In the genomic region with DNA sequence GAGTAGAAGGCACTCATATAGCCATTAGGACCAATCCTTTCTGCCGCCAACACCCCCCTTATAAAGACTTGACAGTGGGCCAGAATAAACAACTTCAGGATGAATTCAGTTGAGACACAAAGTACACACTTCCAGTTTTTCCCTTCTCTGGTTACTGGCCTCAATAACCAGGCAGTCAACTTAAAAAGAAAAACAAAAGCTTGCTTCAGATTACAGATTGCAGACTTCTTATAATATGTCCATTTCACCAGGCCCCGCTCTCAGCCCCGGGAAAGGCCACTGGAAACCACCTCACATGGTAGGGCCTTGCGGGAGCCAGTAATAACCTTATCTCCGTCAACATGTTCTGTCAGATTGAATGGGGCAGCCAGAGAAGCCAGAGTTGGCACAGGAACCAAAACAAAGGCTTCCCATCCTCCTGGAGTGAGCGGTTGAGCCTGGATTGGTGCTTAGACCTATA, we compare ENCODE assay signal across 10 cellular contexts.
DNase-seq lines count a peak whose midpoint lies in the region; ATAC-seq and TF ChIP-seq lines count a peak whose summit lies in the region.
"Had no signal": no experiment of that assay in that cellular context is flagged by ENCODE, and none has a peak within 500 bp of the region (broad histone marks: within the 10 kb centered on the region; RNA-seq: fewer than 3 reads in every experiment).

No MANE protein-coding gene starts in this region.

- DNase-seq in COLO668 (lab: John Stamatoyannopoulos, UW; ENCODE audit: unreplicated experiment) (peak; percentile 14), NCI-H510A (lab: John Stamatoyannopoulos, UW) (peak; percentile 86), epithelial cell of prostate (ENCODE audit: low read depth, low spot score) (no peak), substantia nigra (lab: John Stamatoyannopoulos, UW) (no peak), midbrain (lab: John Stamatoyannopoulos, UW) (no peak)
- DNase-seq in activated CD8-positive, alpha-beta memory T cell treated with anti-CD3 and anti-CD28 coated beads, Interleukin-2, amount 50 U/mL, for 4 hours: no peak
- DNase-seq: activated T-cell treated with anti-CD3 and anti-CD28 coated beads, Interleukin-2, amount 50 U/mL, for 48 hours; AML-193 had no signal

- no peak for TF ChIP-seq CTCF in nephron (IDR thresholded peaks at IDR 0.05; ENCODE audit: unreplicated experiment in 3 of 3)

- H3K36me3 Mint-ChIP-seq in nephron (ENCODE audit: low read depth): no peaks in the 10 kb centered on the region

- H3K27me3 Mint-ChIP-seq in nephron (ENCODE audit: low read depth): no peaks in the 10 kb centered on the region

- H3K9me3 Mint-ChIP-seq in nephron: no peaks in the 10 kb centered on the region

- ATAC-seq in GM18498 (IDR thresholded peaks at IDR 0.05; ENCODE audit: unreplicated experiment): no peak

- peak overlapping the region in 2 of 3 experiments; percentile 18 to 50 for H3K4me3 Mint-ChIP-seq in nephron

- H3K27ac Mint-ChIP-seq in nephron: peak overlapping the region; percentile 84 to 95 (median 93)

- peak overlapping the region; percentile 94 for H3K27ac ChIP-seq in epithelial cell of prostate
- no peak overlapping the region for H3K27ac ChIP-seq in substantia nigra (ENCODE audit: low read depth, low read length, poor library complexity, severe bottlenecking)

- peaks cover 72% of the 10 kb centered on the region for H3K4me1 Mint-ChIP-seq in nephron

Comparison
In these comparisons a context has a peak if more than half of its experiments do, and no peak if none do; other contexts are left out.
1. DNase-seq: peak in COLO668 (single experiment) and NCI-H510A (single experiment); none in epithelial cell of prostate (single experiment), substantia nigra (0 of 49), activated CD8-positive, alpha-beta memory T cell treated with anti-CD3 and anti-CD28 coated beads, Interleukin-2, amount 50 U/mL, for 4 hours (single experiment) and midbrain (single experiment).